22 cellular contexts compared by ENCODE assay signal in the genomic region with DNA sequence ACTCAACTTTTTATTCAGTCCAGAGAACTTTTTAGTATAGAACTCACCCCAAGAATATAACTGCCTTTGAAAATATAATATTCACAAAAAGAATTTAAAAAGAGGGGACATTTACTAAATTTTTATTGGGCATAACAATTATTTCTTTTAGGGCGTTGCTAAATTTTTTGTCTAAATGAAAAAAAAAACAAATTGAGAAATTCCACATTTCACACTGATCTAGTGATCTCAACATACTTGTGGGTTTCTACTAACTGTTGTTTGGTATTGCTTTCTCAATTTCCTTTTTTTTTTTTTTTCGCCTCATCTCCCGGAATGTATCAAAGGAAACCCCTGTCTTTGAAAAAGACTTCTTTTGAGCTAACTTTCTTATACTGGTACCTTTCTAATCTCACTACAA. TPM values are rescaled to one million over a fixed set of nuclear protein-coding genes. Genes with fewer than 3 reads are reported as not detected.
"Had no signal": no experiment of that assay in that cellular context is flagged by ENCODE, and none has a peak within 500 bp of the region (broad histone marks: within the 10 kb centered on the region; RNA-seq: fewer than 3 reads in every experiment).

Gene CLEC4D, plus strand, starts transcription at position 301 of the 400 bp plus-strand sequence. CDS start 230 bp downstream, outside the sequence.

- H3K9me3 Mint-ChIP-seq: activated T-helper 17 cell treated with anti-CD3 and anti-CD28 coated beads, Interleukin-2, amount 50 U/mL, for 72 hours; memory B cell; nephron; stimulated activated naive B cell treated with anti-CD40 and anti-IgM and Interleukin-4, amounts not matched to agents 10 μg/mL and 1 μg/mL and 100 μg/mL, for 72 hours had no signal

- H3K36me3 Mint-ChIP-seq: activated naive CD8-positive, alpha-beta T cell; memory B cell; stimulated activated naive B cell treated with anti-CD40 and anti-IgM and Interleukin-4, amounts not matched to agents 10 μg/mL and 1 μg/mL and 100 μg/mL, for 72 hours had no signal

- H3K9me3 ChIP-seq: adrenal gland, ascending aorta, transverse colon, uterus had no signal

- H3K4me3 Mint-ChIP-seq: activated naive CD8-positive, alpha-beta T cell; activated T-helper 17 cell treated with anti-CD3 and anti-CD28 coated beads, Interleukin-2, amount 50 U/mL, for 72 hours; memory B cell; nephron; stimulated activated naive B cell treated with anti-CD40 and anti-IgM and Interleukin-4, amounts not matched to agents 10 μg/mL and 1 μg/mL and 100 μg/mL, for 72 hours had no signal

- DNase-seq: activated naive CD4-positive, alpha-beta T cell; activated T-cell treated with anti-CD3 and anti-CD28 coated beads, Interleukin-2, amount 50 U/mL, for 1 hour; adrenal gland; brain microvascular endothelial cell; caudate nucleus; effector memory CD4-positive, alpha-beta T cell; foreskin melanocyte; small intestine; stimulated activated CD4-positive, alpha-beta T cell treated with anti-CD3 and anti-CD28 coated beads, Interleukin-2, amount 100 ng/mL, for 48 hours; stimulated activated CD8-positive, alpha-beta memory T cell treated with anti-CD3 and anti-CD28 coated beads, Interleukin-4, amount 100 ng/mL, for 48 hours; stimulated activated naive B cell treated with anti-CD40 and anti-IgM and Interleukin-4, amounts not matched to agents 10 μg/mL and 1 μg/mL and 100 μg/mL, for 72 hours; transverse colon; uterus had no signal

- H3K27me3 ChIP-seq: ascending aorta, brain microvascular endothelial cell, uterus had no signal

- H3K27ac Mint-ChIP-seq: activated naive CD8-positive, alpha-beta T cell; activated T-helper 17 cell treated with anti-CD3 and anti-CD28 coated beads, Interleukin-2, amount 50 U/mL, for 72 hours; memory B cell; nephron; stimulated activated naive B cell treated with anti-CD40 and anti-IgM and Interleukin-4, amounts not matched to agents 10 μg/mL and 1 μg/mL and 100 μg/mL, for 72 hours had no signal

- H3K4me1 Mint-ChIP-seq: activated T-helper 17 cell treated with anti-CD3 and anti-CD28 coated beads, Interleukin-2, amount 50 U/mL, for 72 hours had no signal

- H3K4me3 ChIP-seq: adrenal gland, ascending aorta, hepatocyte, transverse colon, uterus had no signal

- H3K4me1 ChIP-seq: adrenal gland, ascending aorta, transverse colon, uterus had no signal

RNA-seq across cellular contexts. Expression of gene CLEC4D, which starts in this region (rescaled TPM):
- total RNA-seq: activated T-helper 17 cell treated with anti-CD3 and anti-CD28 coated beads, Interleukin-2, amount 50 U/mL, for 72 hours; ascending aorta; dermis microvascular lymphatic vessel endothelial cell; myocyte; temporal lobe; transverse colon had no signal
